ENCODE assay signal across 10 cellular contexts in the genomic region with DNA sequence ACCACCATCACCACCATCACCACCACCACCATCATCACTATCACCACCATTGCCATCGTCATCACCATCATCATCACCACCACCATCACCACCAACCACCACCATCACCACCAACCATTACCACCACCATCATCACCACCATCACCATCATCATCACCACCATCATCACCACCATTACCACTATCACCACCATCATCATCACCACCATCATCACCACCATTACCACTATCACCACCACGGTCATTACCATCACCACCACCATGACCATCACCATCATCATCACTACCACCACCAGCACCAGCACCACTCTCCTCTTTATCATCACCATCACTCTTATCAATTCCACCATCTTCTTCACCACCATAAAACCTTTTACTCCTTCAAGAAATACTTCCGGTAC. TPM values are rescaled to one million over a fixed set of nuclear protein-coding genes. Genes with fewer than 3 reads are reported as not detected.
"Had no signal": no experiment of that assay in that cellular context is flagged by ENCODE, and none has a peak within 500 bp of the region (broad histone marks: within the 10 kb centered on the region; RNA-seq: fewer than 3 reads in every experiment).

No MANE protein-coding gene starts in this region.

- H3K9me3 ChIP-seq: HAP-1 had no signal

- H3K27ac ChIP-seq: HL-60 had no signal

- ATAC-seq: GM23338, HCT116, K562 had no signal

- H3K4me3 ChIP-seq: HAP-1, K562 had no signal

- H3K36me3 ChIP-seq: HAP-1 had no signal

- FAIRE-seq: K562 had no signal

- H2AFZ ChIP-seq: GM23338 had no signal

- H3K4me1 ChIP-seq: HAP-1 had no signal

- H3K4me2 ChIP-seq: GM23338 had no signal

- DNase-seq: H7, IMR-90, KG1 had no signal

RNA-seq across cellular contexts. Expression of a gene that starts 1.1 kb away (rescaled TPM):
- total RNA-seq: H4, H7, HT1080, IMR-90, K562 had no signal
- polyA plus RNA-seq: IMR-90, K562 had no signal
